ENCODE assay signal across 25 cellular contexts in genomic region chr10:12828736-12829135, GRCh38.
"Had no signal": no experiment of that assay in that cellular context is flagged by ENCODE, and none has a peak within 500 bp of the region (broad histone marks: within the 10 kb centered on the region; RNA-seq: fewer than 3 reads in every experiment).

No MANE protein-coding gene starts in this region.

- H3K27ac ChIP-seq: colonic mucosa, epithelial cell of prostate, esophagus muscularis mucosa, esophagus squamous epithelium, foreskin keratinocyte, gastrocnemius medialis, gastroesophageal sphincter, heart left ventricle, heart right ventricle had no signal

- ATAC-seq: effector memory CD8-positive, alpha-beta T cell; esophagus mucosa; foreskin keratinocyte; gastrocnemius medialis; gastroesophageal sphincter; heart left ventricle; heart right ventricle had no signal

- H3K27me3 ChIP-seq: colonic mucosa, dorsolateral prefrontal cortex, esophagus muscularis mucosa, esophagus squamous epithelium, foreskin keratinocyte, gastrocnemius medialis, gastroesophageal sphincter, heart left ventricle had no signal

- H3K4me3 ChIP-seq: colonic mucosa, coronary artery, dorsolateral prefrontal cortex, esophagus muscularis mucosa, esophagus squamous epithelium, gastrocnemius medialis, gastroesophageal sphincter, heart left ventricle, heart right ventricle had no signal

- DNase-seq: colonic mucosa; cortex of kidney; dermis blood vessel endothelial cell; dorsolateral prefrontal cortex; effector CD4-positive, alpha-beta T cell; effector CD8-positive, alpha-beta T cell; effector memory CD4-positive, alpha-beta T cell; effector memory CD8-positive, alpha-beta T cell; endodermal cell; erythroblast; esophagus squamous epithelium; foreskin fibroblast; foreskin keratinocyte; foreskin melanocyte; gastrocnemius medialis; glutamatergic neuron; head of caudate nucleus; heart left ventricle; heart right ventricle had no signal

- H3K4me1 ChIP-seq: colonic mucosa, esophagus squamous epithelium, gastrocnemius medialis, gastroesophageal sphincter, heart left ventricle, heart right ventricle had no signal

- H3K27me3 Mint-ChIP-seq: dendritic cell treated with granulocyte-macrophage colony-stimulating factor and Interleukin-4, amounts not matched to agents 40 ng/mL and 50 ng/mL, for 4 days; effector memory CD8-positive, alpha-beta T cell had no signal

- H3K9me3 Mint-ChIP-seq: dendritic cell treated with granulocyte-macrophage colony-stimulating factor and Interleukin-4, amounts not matched to agents 40 ng/mL and 50 ng/mL, for 4 days; effector memory CD8-positive, alpha-beta T cell; endodermal cell had no signal

- H3K9me3 ChIP-seq: colonic mucosa, esophagus muscularis mucosa, esophagus squamous epithelium, gastrocnemius medialis, gastroesophageal sphincter, heart left ventricle, heart right ventricle had no signal

- H3K4me1 Mint-ChIP-seq: endodermal cell had no signal

- H3K4me3 Mint-ChIP-seq: dendritic cell treated with granulocyte-macrophage colony-stimulating factor and Interleukin-4, amounts not matched to agents 40 ng/mL and 50 ng/mL, for 4 days; effector memory CD8-positive, alpha-beta T cell; endodermal cell had no signal

- H3K27ac Mint-ChIP-seq: dendritic cell treated with granulocyte-macrophage colony-stimulating factor and Interleukin-4, amounts not matched to agents 40 ng/mL and 50 ng/mL, for 4 days; effector memory CD8-positive, alpha-beta T cell; endodermal cell had no signal

- H3K36me3 ChIP-seq: colonic mucosa, gastrocnemius medialis had no signal
